Comparison of ENCODE assay signal across 19 cellular contexts in the genomic region with DNA sequence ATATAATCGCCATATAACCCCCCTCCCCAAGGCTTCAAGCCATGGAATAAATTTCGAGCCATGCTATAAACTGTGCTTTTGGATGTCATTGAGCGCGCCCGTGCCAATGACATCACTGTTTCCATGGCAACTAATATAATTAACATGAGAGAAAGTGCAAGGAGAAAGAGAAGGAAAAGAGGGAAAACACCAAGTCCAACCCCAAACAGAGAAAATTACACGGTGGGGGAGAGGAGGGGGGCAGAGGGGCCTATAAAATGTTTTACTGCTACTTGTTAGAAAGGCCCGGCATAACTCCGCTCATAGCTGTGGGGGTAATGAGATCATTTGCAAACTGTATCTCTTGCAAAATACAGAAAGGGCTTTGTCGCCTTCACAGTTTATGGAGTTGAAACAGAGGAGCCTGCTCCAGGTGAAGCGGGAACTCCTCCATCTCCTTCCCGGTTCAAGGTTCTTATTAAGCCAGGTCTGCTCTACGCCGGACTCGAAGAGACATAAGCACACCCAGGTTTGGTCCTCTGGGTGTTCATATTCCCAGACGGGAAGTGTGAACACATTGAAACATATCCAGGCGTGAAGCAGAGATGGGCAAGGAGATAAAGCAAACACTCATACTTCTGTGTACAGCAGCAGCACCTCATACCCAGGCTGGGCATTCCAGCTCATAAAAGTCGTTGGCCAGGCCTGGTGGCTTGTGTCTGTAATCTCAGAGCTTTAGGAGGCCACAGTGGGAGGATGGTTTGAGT.
DNase-seq lines count a peak whose midpoint lies in the region; ATAC-seq, FAIRE-seq and TF ChIP-seq lines count a peak whose summit lies in the region.
"Had no signal": no experiment of that assay in that cellular context is flagged by ENCODE, and none has a peak within 500 bp of the region (broad histone marks: within the 10 kb centered on the region; RNA-seq: fewer than 3 reads in every experiment).

No MANE protein-coding gene starts in this region.

- H3K9me1 ChIP-seq in K562 (ENCODE audit: control insufficient read depth, insufficient read depth, low read length) = no peaks in the 10 kb centered on the region

- H3K27me3 ChIP-seq in A673 (replicated peaks; ENCODE audit: insufficient read depth, low read depth, low read length, poor library complexity) = no peaks in the 10 kb centered on the region
- H3K27me3 ChIP-seq in K562 (ENCODE audit: control insufficient read depth in 2 of 2, insufficient read depth in 2 of 2, low read length in 2 of 2) = no peaks in the 10 kb centered on the region
- H3K27me3 ChIP-seq in gastroesophageal sphincter = no peaks in the 10 kb centered on the region
- H3K27me3 ChIP-seq: pancreas, testis had no signal

- DNase-seq in A673 (ENCODE audit: low spot score) = peak; percentile 51
- DNase-seq in M059J (ENCODE audit: low read depth) = peak; percentile 36
- DNase-seq in K562 (ENCODE audit: extremely low read depth in 1 of 4, low spot score in 3 of 4) = no peak
- no peak for DNase-seq in left colon
- no peak for DNase-seq in activated T-cell treated with anti-CD3 and anti-CD28 coated beads, Interleukin-2, amount 50 U/mL, for 48 hours
- no peak for DNase-seq in DMS114 treated with DMSO at 0.1 percent for 48 hours (lab: John Stamatoyannopoulos, UW; ENCODE audit: unreplicated experiment)
- DNase-seq: activated CD4-positive, CD25-positive, alpha-beta regulatory T cell; cerebellar nuclear complex; foreskin melanocyte; GOT3; left ventricle myocardium superior; NCI-H1105; NCI-H2171 treated with DMSO at 0.1 percent for 48 hours; pancreas; SIG-M5; testis had no signal

- intact Hi-C loops in A673 (cut with micrococcal nuclease; ENCODE audit: unreplicated experiment) = no loop called here
- intact Hi-C loops in K562 (cut with micrococcal nuclease) = no loop called here
- intact Hi-C loops in left colon (cut with DNase I, micrococcal nuclease) = no loop called here

- in situ Hi-C loops in K562 (cut with MboI) = no loop called here

- H3K4me1 ChIP-seq in A673 (ENCODE audit: insufficient read depth, low read length, poor library complexity, severe bottlenecking) = peaks cover 16% of the 10 kb centered on the region
- peaks cover 9% of the 10 kb centered on the region in 2 experiments; a peak in 3 of 5 replicates for H3K4me1 ChIP-seq in K562 (replicated peaks in 1 of 2; ENCODE audit: control insufficient read depth in 2 of 2, insufficient read depth in 2 of 2, low read length in 2 of 2)
- H3K4me1 ChIP-seq in gastroesophageal sphincter = peaks cover 0 to 22% (median 9%) of the 10 kb centered on the region in 3 donors

- no peak for ATAC-seq in K562
- peak; percentile 74 for ATAC-seq in left colon
- ATAC-seq in HG02884 (IDR thresholded peaks at IDR 0.05; ENCODE audit: unreplicated experiment) = no peak
- ATAC-seq in gastroesophageal sphincter = no peak
- ATAC-seq: activated T-helper 17 cell treated with anti-CD3 and anti-CD28 coated beads, Interleukin-2, amount 50 U/mL, for 72 hours; left ventricle myocardium superior; pancreas had no signal

- no peak for TF ChIP-seq RAD21 in K562 (CRISPR knock-in tag; conservative IDR thresholded peaks at IDR 0.05 in 1 of 2, IDR thresholded peaks at IDR 0.05 in 1 of 2)

- no peak for TF ChIP-seq CTCF in A673 (conservative IDR thresholded peaks at IDR 0.05; ENCODE audit: low read depth, low read length)
- no peak for TF ChIP-seq CTCF in K562 (IDR thresholded peaks at IDR 0.05 in 2 of 3, conservative IDR thresholded peaks at IDR 0.05 in 1 of 3; ENCODE audit: insufficient read depth in 2 of 3, low read depth in 1 of 3, low read length in 3 of 3)
- no peak for TF ChIP-seq CTCF in gastroesophageal sphincter (IDR thresholded peaks at IDR 0.05)

- no peaks in the 10 kb centered on the region for H4K20me1 ChIP-seq in K562 (replicated peaks; ENCODE audit: control insufficient read depth, insufficient read depth, low read length)

- H2AFZ ChIP-seq in K562 (ENCODE audit: low read depth, low read length) = no peak overlapping the region

- H3K79me2 ChIP-seq in K562 (ENCODE audit: control insufficient read depth, insufficient read depth, low read length) = no peaks in the 10 kb centered on the region

- H3K27ac ChIP-seq in A673 (ENCODE audit: low read depth, low read length, poor library complexity, severe bottlenecking) = no peak overlapping the region
- no peak overlapping the region for H3K27ac ChIP-seq in K562 (ENCODE audit: extremely low read depth, low read depth, low read length)
- no peak overlapping the region for H3K27ac ChIP-seq in gastroesophageal sphincter
- H3K27ac ChIP-seq: pancreas, testis had no signal

- no peaks in the 10 kb centered on the region for H3K9me3 ChIP-seq in A673 (ENCODE audit: low read depth, low read length, poor library complexity, severe bottlenecking)
- H3K9me3 ChIP-seq in K562 (replicated peaks; ENCODE audit: control insufficient read depth, insufficient read depth, low read depth, low read length) = no peaks in the 10 kb centered on the region
- no peaks in the 10 kb centered on the region for H3K9me3 ChIP-seq in gastroesophageal sphincter
- H3K9me3 ChIP-seq: pancreas, testis had no signal

- BruUV-seq in A673 (replicated peaks; lab: Mats Ljungman, UMichigan) (no TSS peak), K562 (replicated peaks; lab: Mats Ljungman, UMichigan) (no TSS peak)

- TF ChIP-seq POLR2A in K562 (conservative IDR thresholded peaks at IDR 0.05) (no peak), gastroesophageal sphincter (IDR thresholded peaks at IDR 0.05) (no peak)

- peak overlapping the region in 1 of 2 experiments; percentile 19; a peak in 1 of 4 replicates for H3K9ac ChIP-seq in K562 (ENCODE audit: insufficient read depth in 1 of 2, low read depth in 2 of 2, low read length in 2 of 2)

- TF ChIP-seq EP300 in K562 (IDR thresholded peaks at IDR 0.05; ENCODE audit: low read length) (no peak), gastroesophageal sphincter (IDR thresholded peaks at IDR 0.05) (no peak)

- CTCF ChIA-PET in A673 (lab: Charles Lee) = no interaction called here
- CTCF ChIA-PET in K562 (lab: Yijun Ruan, JAX; ENCODE audit: low intra/inter-chr PET ratio) = no interaction called here

- POLR2A ChIA-PET in A673 (lab: Charles Lee; ENCODE audit: low non-redundant PET) = no interaction called here
- POLR2A ChIA-PET in K562 (lab: Yijun Ruan, JAX) = no interaction called here

- no peaks in the 10 kb centered on the region for H3K36me3 ChIP-seq in A673 (ENCODE audit: insufficient read depth, low read length, poor library complexity, severe bottlenecking)
- H3K36me3 ChIP-seq in K562 (ENCODE audit: control insufficient read depth, insufficient read depth, low read length) = no peaks in the 10 kb centered on the region
- H3K36me3 ChIP-seq in gastroesophageal sphincter = no peaks in the 10 kb centered on the region
- H3K36me3 ChIP-seq: pancreas had no signal

- H3K4me2 ChIP-seq in K562 (ENCODE audit: insufficient read depth, low read length) = no peak overlapping the region

- 68% methylated on average over 17 of the region's 17 CpGs for WGBS in K562 (ENCODE audit: insufficient coverage, low coverage, missing lambda C conversion rate)
- 81% methylated on average over 13 to 15 of the region's 17 CpGs for WGBS in gastroesophageal sphincter (ENCODE audit: low coverage in 1 of 2), 2 donors

- no peak for FAIRE-seq in K562 (lab: Jason Lieb, UNC)
- FAIRE-seq: pancreas had no signal

- H3K4me3 ChIP-seq in A673 (ENCODE audit: low read depth, low read length, poor library complexity, severe bottlenecking) = no peak overlapping the region
- H3K4me3 ChIP-seq in K562 = no peak overlapping the region
- H3K4me3 ChIP-seq in gastroesophageal sphincter = no peak overlapping the region
- H3K4me3 ChIP-seq: pancreas, testis had no signal

TF ChIP-seq in K562, 482 proteins besides CTCF, POLR2A, EP300 and RAD21 (continues in another document):
- TF ChIP-seq RFX1 (IDR thresholded peaks at IDR 0.05) = peak; percentile 88

Comparison
In these comparisons a context has a peak if more than half of its experiments do, and no peak if none do; other contexts are left out.
1. DNase-seq: peak in A673 (single experiment) and M059J (single experiment); none in K562 (0 of 4), left colon (0 of 2), activated T-cell treated with anti-CD3 and anti-CD28 coated beads, Interleukin-2, amount 50 U/mL, for 48 hours (0 of 2) and DMS114 treated with DMSO at 0.1 percent for 48 hours (single experiment).